In the genomic region with DNA sequence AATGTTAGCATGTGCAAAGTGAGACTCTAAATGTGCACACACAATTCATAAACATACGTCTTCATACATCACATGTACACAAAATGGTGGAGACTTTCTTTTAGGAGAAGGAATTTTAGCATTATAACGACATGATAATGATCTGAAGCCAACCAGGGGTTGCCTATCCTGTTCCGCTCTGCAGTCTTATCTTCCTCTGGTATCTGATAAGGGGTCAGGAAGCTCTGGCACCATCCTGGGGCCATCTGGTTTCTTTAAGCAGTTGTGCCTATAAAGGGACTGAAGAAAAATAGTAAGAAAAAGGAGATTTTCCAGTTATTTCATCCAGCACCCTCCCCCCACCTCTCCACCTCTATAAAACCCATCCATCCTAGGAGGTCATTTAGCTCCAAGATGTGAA, we compare ENCODE assay signal across 17 cellular contexts. TPM values are rescaled to one million over a fixed set of nuclear protein-coding genes. Genes with fewer than 3 reads are reported as not detected.
A peak's percentile ranks its signal among the peaks of the same experiment; 100 is the strongest.
DNase-seq lines count a peak whose midpoint lies in the region; ATAC-seq and TF ChIP-seq lines count a peak whose summit lies in the region.
"Had no signal": no experiment of that assay in that cellular context is flagged by ENCODE, and none has a peak within 500 bp of the region (broad histone marks: within the 10 kb centered on the region; RNA-seq: fewer than 3 reads in every experiment).

No MANE protein-coding gene starts in this region.

- WGBS in sigmoid colon, 2 donors: 89 to 90% methylated on average over 3 of the region's 3 CpGs

- no peak for ATAC-seq in activated CD8-positive, alpha-beta memory T cell treated with anti-CD3 and anti-CD28 coated beads, Interleukin-2, amount 10 ng/mL, durations not matched to agents 7 days and 5 days
- no peak for ATAC-seq in lower lobe of right lung

- peaks cover 23% of the 10 kb centered on the region for H3K36me3 Mint-ChIP-seq in activated CD8-positive, alpha-beta memory T cell treated with anti-CD3 and anti-CD28 coated beads, Interleukin-2, amount 10 ng/mL, durations not matched to agents 7 days and 5 days

- CTCF ChIA-PET in activated CD8-positive, alpha-beta memory T cell treated with anti-CD3 and anti-CD28 coated beads, Interleukin-2, amount 10 ng/mL, durations not matched to agents 7 days and 5 days (lab: Charles Lee): no interaction called here

- no peak for TF ChIP-seq EP300 in sigmoid colon (IDR thresholded peaks at IDR 0.05)

- H3K27me3 Mint-ChIP-seq in activated CD8-positive, alpha-beta memory T cell treated with anti-CD3 and anti-CD28 coated beads, Interleukin-2, amount 10 ng/mL, durations not matched to agents 7 days and 5 days: no peaks in the 10 kb centered on the region

- peak; percentile 2 for DNase-seq in activated CD8-positive, alpha-beta memory T cell treated with anti-CD3 and anti-CD28 coated beads, Interleukin-2, amount 10 ng/mL, durations not matched to agents 7 days and 5 days
- no peak for DNase-seq in activated CD8-positive, alpha-beta memory T cell treated with anti-CD3 and anti-CD28 coated beads for 24 hours
- peak; percentile 34 for DNase-seq in fibroblast of villous mesenchyme (ENCODE audit: low read depth)
- DNase-seq in sigmoid colon: no peak
- no peak for DNase-seq in uterus
- no peak for DNase-seq in lower lobe of right lung
- DNase-seq in NCI-H446 treated with DMSO at 0.1 percent for 48 hours (lab: John Stamatoyannopoulos, UW): no peak
- no peak for DNase-seq in OCI-M1 (lab: John Stamatoyannopoulos, UW)
- DNase-seq: COR-L47, DMS153, EL, MV-4-11, NCI-H1417 treated with DMSO at 0.1 percent for 48 hours, NCI-H2029 treated with DMSO at 0.1 percent for 48 hours, NCI-H524 had no signal

- no peak for TF ChIP-seq CTCF in fibroblast of villous mesenchyme (IDR thresholded peaks at IDR 0.05; ENCODE audit: insufficient read depth, low read depth, low read length)
- TF ChIP-seq CTCF in sigmoid colon (IDR thresholded peaks at IDR 0.05): no peak
- TF ChIP-seq CTCF in uterus (IDR thresholded peaks at IDR 0.05): no peak
- TF ChIP-seq CTCF in lower lobe of right lung (IDR thresholded peaks at IDR 0.05): no peak

- H3K27me3 ChIP-seq in sigmoid colon (no peaks in the 10 kb centered on the region), uterus (no peaks in the 10 kb centered on the region), lower lobe of right lung (ENCODE audit: low read depth) (no peaks in the 10 kb centered on the region)
- H3K27me3 ChIP-seq: BLaER1 had no signal

- H3K4me1 ChIP-seq in sigmoid colon (peaks cover 0 to 22% (median 13%) of the 10 kb centered on the region in 4 donors), uterus (no peaks in the 10 kb centered on the region), lower lobe of right lung (peaks cover 46% of the 10 kb centered on the region)

- H3K4me3 ChIP-seq in fibroblast of villous mesenchyme (ENCODE audit: low read depth, low read length) (no peak overlapping the region), sigmoid colon (no peak overlapping the region), uterus (no peak overlapping the region), lower lobe of right lung (no peak overlapping the region)
- H3K4me3 ChIP-seq: BLaER1 had no signal

- no peaks in the 10 kb centered on the region for H3K9me3 Mint-ChIP-seq in activated CD8-positive, alpha-beta memory T cell treated with anti-CD3 and anti-CD28 coated beads, Interleukin-2, amount 10 ng/mL, durations not matched to agents 7 days and 5 days (ENCODE audit: low read depth)

- no peak overlapping the region for H3K4me3 Mint-ChIP-seq in activated CD8-positive, alpha-beta memory T cell treated with anti-CD3 and anti-CD28 coated beads, Interleukin-2, amount 10 ng/mL, durations not matched to agents 7 days and 5 days

- intact Hi-C loops in sigmoid colon (cut with DNase I) (no loop called here), uterus (cut with DNase I; ENCODE audit: low total_unique reads) (no loop called here), lower lobe of right lung (cut with DNase I) (no loop called here)

- H3K9me3 ChIP-seq in sigmoid colon (no peaks in the 10 kb centered on the region), uterus (no peaks in the 10 kb centered on the region), lower lobe of right lung (no peaks in the 10 kb centered on the region)
- H3K9me3 ChIP-seq: BLaER1 had no signal

- H3K4me1 Mint-ChIP-seq in activated CD8-positive, alpha-beta memory T cell treated with anti-CD3 and anti-CD28 coated beads, Interleukin-2, amount 10 ng/mL, durations not matched to agents 7 days and 5 days: peaks cover 36% of the 10 kb centered on the region

- TF ChIP-seq POLR2A in sigmoid colon (IDR thresholded peaks at IDR 0.05) (no peak), uterus (IDR thresholded peaks at IDR 0.05) (no peak)

- no peak overlapping the region for H3K27ac Mint-ChIP-seq in activated CD8-positive, alpha-beta memory T cell treated with anti-CD3 and anti-CD28 coated beads, Interleukin-2, amount 10 ng/mL, durations not matched to agents 7 days and 5 days

- peaks cover 0 to 18% (median 2%) of the 10 kb centered on the region in 4 donors for H3K36me3 ChIP-seq in sigmoid colon
- H3K36me3 ChIP-seq in uterus: no peaks in the 10 kb centered on the region
- peaks cover 10% of the 10 kb centered on the region for H3K36me3 ChIP-seq in lower lobe of right lung

- peak overlapping the region; percentile 44 to 67 (median 63) for H3K27ac ChIP-seq in sigmoid colon
- H3K27ac ChIP-seq in uterus: peak overlapping the region; percentile 68 to 77
- no peak overlapping the region for H3K27ac ChIP-seq in lower lobe of right lung
- H3K27ac ChIP-seq: 22Rv1, BLaER1 had no signal

RNA-seq across cellular contexts. Expression of a gene that starts 5.8 kb away (rescaled TPM):
- 100 to 1,000 TPM; 150 to 155 TPM for total RNA-seq in activated CD8-positive, alpha-beta memory T cell treated with anti-CD3 and anti-CD28 coated beads, Interleukin-2, amount 10 ng/mL, durations not matched to agents 7 days and 5 days
- 37.4 and 41.9 TPM in 2 replicates for total RNA-seq in fibroblast of villous mesenchyme
- 10 to 100 TPM; 23.2 to 28.5 (median 26.8) TPM for total RNA-seq in sigmoid colon
- polyA plus RNA-seq in sigmoid colon: 10 to 100 TPM; 10.8 to 27.8 (median 22.2) TPM
- 100 to 1,000 TPM in 2 of 4 donors, 10 to 100 TPM in 2; 45.7 to 558 (median 101) TPM for total RNA-seq in uterus
- total RNA-seq in lower lobe of right lung: 49.5 TPM

Comparison
In these comparisons a context has a peak if more than half of its experiments do, and no peak if none do; other contexts are left out.
1. DNase-seq: peak in activated CD8-positive, alpha-beta memory T cell treated with anti-CD3 and anti-CD28 coated beads, Interleukin-2, amount 10 ng/mL, durations not matched to agents 7 days and 5 days (single experiment) and fibroblast of villous mesenchyme (single experiment); none in activated CD8-positive, alpha-beta memory T cell treated with anti-CD3 and anti-CD28 coated beads for 24 hours (single experiment), sigmoid colon (single experiment), uterus (0 of 2), lower lobe of right lung (single experiment), NCI-H446 treated with DMSO at 0.1 percent for 48 hours (single experiment) and OCI-M1 (single experiment).